23 cellular contexts compared by ENCODE assay signal in the genomic region with DNA sequence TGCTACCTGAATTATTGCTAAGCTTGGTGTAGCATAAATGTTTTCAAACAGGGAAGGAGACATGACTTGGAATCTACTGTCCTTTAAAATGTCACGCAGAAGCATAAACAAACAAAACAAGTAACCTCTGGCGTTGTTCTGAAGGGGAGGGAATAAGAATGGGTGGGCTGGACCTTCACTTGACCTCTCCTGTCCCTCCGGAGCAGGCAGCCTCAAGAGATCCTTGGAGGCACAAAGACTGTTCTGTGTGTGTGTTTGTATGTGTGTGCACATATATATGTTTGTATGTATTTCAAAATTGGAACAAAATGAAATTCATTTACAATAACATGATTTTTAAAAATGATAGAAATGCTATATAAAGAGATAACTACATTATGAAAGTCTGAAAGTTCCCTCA.
DNase-seq lines count a peak whose midpoint lies in the region; ATAC-seq and TF ChIP-seq lines count a peak whose summit lies in the region.
"Had no signal": no experiment of that assay in that cellular context is flagged by ENCODE, and none has a peak within 500 bp of the region (broad histone marks: within the 10 kb centered on the region; RNA-seq: fewer than 3 reads in every experiment).

No MANE protein-coding gene starts in this region.

- H3K27me3 Mint-ChIP-seq in activated naive CD8-positive, alpha-beta T cell treated with anti-CD3 and anti-CD28 coated beads for 36 hours = peaks cover 12% of the 10 kb centered on the region
- peaks cover 8% of the 10 kb centered on the region for H3K27me3 Mint-ChIP-seq in activated naive CD8-positive, alpha-beta T cell treated with anti-CD3 and anti-CD28 coated beads, Interleukin-2, amount 50 U/mL, for 24 hours
- no peaks in the 10 kb centered on the region for H3K27me3 Mint-ChIP-seq in activated T-helper 17 cell treated with anti-CD3 and anti-CD28 coated beads, Interleukin-2, amount 50 U/mL, for 72 hours
- no peaks in the 10 kb centered on the region for H3K27me3 Mint-ChIP-seq in nephron (ENCODE audit: low read depth)

- no peaks in the 10 kb centered on the region for H3K36me3 Mint-ChIP-seq in activated naive CD8-positive, alpha-beta T cell treated with anti-CD3 and anti-CD28 coated beads for 36 hours
- H3K36me3 Mint-ChIP-seq in activated naive CD8-positive, alpha-beta T cell treated with anti-CD3 and anti-CD28 coated beads, Interleukin-2, amount 50 U/mL, for 24 hours (ENCODE audit: low read depth) = no peaks in the 10 kb centered on the region
- no peaks in the 10 kb centered on the region for H3K36me3 Mint-ChIP-seq in activated T-helper 17 cell treated with anti-CD3 and anti-CD28 coated beads, Interleukin-2, amount 50 U/mL, for 72 hours (ENCODE audit: low read depth)
- H3K36me3 Mint-ChIP-seq in nephron (ENCODE audit: low read depth) = no peaks in the 10 kb centered on the region

- no peak overlapping the region for H3K4me3 Mint-ChIP-seq in activated naive CD8-positive, alpha-beta T cell treated with anti-CD3 and anti-CD28 coated beads for 36 hours
- no peak overlapping the region for H3K4me3 Mint-ChIP-seq in activated naive CD8-positive, alpha-beta T cell treated with anti-CD3 and anti-CD28 coated beads, Interleukin-2, amount 50 U/mL, for 24 hours
- peak overlapping the region; percentile 27 for H3K4me3 Mint-ChIP-seq in activated T-helper 17 cell treated with anti-CD3 and anti-CD28 coated beads, Interleukin-2, amount 50 U/mL, for 72 hours
- H3K4me3 Mint-ChIP-seq in nephron = peak overlapping the region; percentile 18 to 37 (median 35)
- H3K4me3 Mint-ChIP-seq: activated naive CD4-positive, alpha-beta T cell treated with anti-CD3 and anti-CD28 coated beads for 36 hours had no signal

- peak overlapping the region; percentile 25 for H3K27ac Mint-ChIP-seq in activated naive CD8-positive, alpha-beta T cell treated with anti-CD3 and anti-CD28 coated beads for 36 hours
- no peak overlapping the region for H3K27ac Mint-ChIP-seq in activated naive CD8-positive, alpha-beta T cell treated with anti-CD3 and anti-CD28 coated beads, Interleukin-2, amount 50 U/mL, for 24 hours
- H3K27ac Mint-ChIP-seq in activated T-helper 17 cell treated with anti-CD3 and anti-CD28 coated beads, Interleukin-2, amount 50 U/mL, for 72 hours = peak overlapping the region; percentile 89
- peak overlapping the region; percentile 93 to 96 (median 95) for H3K27ac Mint-ChIP-seq in nephron
- H3K27ac Mint-ChIP-seq: activated naive CD4-positive, alpha-beta T cell treated with anti-CD3 and anti-CD28 coated beads for 36 hours had no signal

- DNase-seq in activated naive CD8-positive, alpha-beta T cell treated with anti-CD3 and anti-CD28 coated beads for 36 hours = no peak
- no peak for DNase-seq in activated naive CD8-positive, alpha-beta T cell treated with anti-CD3 and anti-CD28 coated beads, Interleukin-2, amount 50 U/mL, for 24 hours
- DNase-seq in foreskin melanocyte = no peak
- no peak for DNase-seq in HK-2 (ENCODE audit: unreplicated experiment)
- DNase-seq: activated CD8-positive, alpha-beta memory T cell treated with anti-CD3 and anti-CD28 coated beads for 24 hours; activated naive CD4-positive, alpha-beta T cell treated with anti-CD3 and anti-CD28 coated beads for 36 hours; activated T-cell treated with anti-CD3 and anti-CD28 coated beads, Interleukin-2, amount 50 U/mL, for 48 hours; amygdala; kidney; lower lobe of right lung; NCI-H1092 treated with DMSO at 0.1 percent for 48 hours; NCI-H187 treated with DMSO at 0.1 percent for 48 hours; NCI-H226; NCI-H774; stimulated activated CD4-positive, alpha-beta T cell treated with anti-CD3 and anti-CD28 coated beads, Interleukin-2, amount 100 ng/mL, for 24 hours; substantia nigra had no signal

- H3K9me3 Mint-ChIP-seq in activated naive CD8-positive, alpha-beta T cell treated with anti-CD3 and anti-CD28 coated beads for 36 hours = no peaks in the 10 kb centered on the region
- no peaks in the 10 kb centered on the region for H3K9me3 Mint-ChIP-seq in activated naive CD8-positive, alpha-beta T cell treated with anti-CD3 and anti-CD28 coated beads, Interleukin-2, amount 50 U/mL, for 24 hours
- no peaks in the 10 kb centered on the region for H3K9me3 Mint-ChIP-seq in activated T-helper 17 cell treated with anti-CD3 and anti-CD28 coated beads, Interleukin-2, amount 50 U/mL, for 72 hours
- no peaks in the 10 kb centered on the region for H3K9me3 Mint-ChIP-seq in nephron
- H3K9me3 Mint-ChIP-seq: activated naive CD4-positive, alpha-beta T cell treated with anti-CD3 and anti-CD28 coated beads for 36 hours had no signal

- no peak for TF ChIP-seq CTCF in nephron (IDR thresholded peaks at IDR 0.05; ENCODE audit: unreplicated experiment in 3 of 3)

- ATAC-seq in activated naive CD8-positive, alpha-beta T cell treated with anti-CD3 and anti-CD28 coated beads, Interleukin-2, amount 50 U/mL, for 24 hours = no peak
- no peak for ATAC-seq in activated T-helper 17 cell treated with anti-CD3 and anti-CD28 coated beads, Interleukin-2, amount 50 U/mL, for 72 hours (replicated peaks)
- ATAC-seq in GM21576 (IDR thresholded peaks at IDR 0.05; ENCODE audit: unreplicated experiment) = no peak
- ATAC-seq in GM18517 (IDR thresholded peaks at IDR 0.05; ENCODE audit: unreplicated experiment) = no peak
- ATAC-seq: GM12878, HCT116, HepG2, lower lobe of right lung had no signal

- peaks cover 8% of the 10 kb centered on the region for H3K4me1 Mint-ChIP-seq in activated naive CD8-positive, alpha-beta T cell treated with anti-CD3 and anti-CD28 coated beads for 36 hours
- peaks cover 2% of the 10 kb centered on the region for H3K4me1 Mint-ChIP-seq in activated naive CD8-positive, alpha-beta T cell treated with anti-CD3 and anti-CD28 coated beads, Interleukin-2, amount 50 U/mL, for 24 hours
- H3K4me1 Mint-ChIP-seq in activated T-helper 17 cell treated with anti-CD3 and anti-CD28 coated beads, Interleukin-2, amount 50 U/mL, for 72 hours = peaks cover 17% of the 10 kb centered on the region
- H3K4me1 Mint-ChIP-seq in nephron = peaks cover 29% of the 10 kb centered on the region

Comparison
In these comparisons a context has a peak if more than half of its experiments do, and no peak if none do; other contexts are left out.
1. H3K4me3 Mint-ChIP-seq: peak in activated T-helper 17 cell treated with anti-CD3 and anti-CD28 coated beads, Interleukin-2, amount 50 U/mL, for 72 hours (single experiment) and nephron (3 of 3); none in activated naive CD8-positive, alpha-beta T cell treated with anti-CD3 and anti-CD28 coated beads for 36 hours (single experiment) and activated naive CD8-positive, alpha-beta T cell treated with anti-CD3 and anti-CD28 coated beads, Interleukin-2, amount 50 U/mL, for 24 hours (single experiment).